ENCODE assay signal across 16 cellular contexts in genomic region chr1:3923378-3924185, GRCh38.
"Had no signal": no experiment of that assay in that cellular context is flagged by ENCODE, and none has a peak within 500 bp of the region (broad histone marks: within the 10 kb centered on the region; RNA-seq: fewer than 3 reads in every experiment).

No MANE protein-coding gene starts in this region.

- H3K27ac ChIP-seq: coronary artery, esophagus muscularis mucosa, thyroid gland had no signal

- DNase-seq: activated CD4-positive, alpha-beta memory T cell treated with anti-CD3 and anti-CD28 coated beads for 36 hours; activated CD4-positive, alpha-beta T cell treated with anti-CD3 and anti-CD28 coated beads for 48 hours; activated CD4-positive, CD25-positive, alpha-beta regulatory T cell; activated gamma-delta T cell treated with Interleukin-2 at 50 U/mL for 16 hours; activated T-cell treated with anti-CD3 and anti-CD28 coated beads, Interleukin-2, amount 50 U/mL, for 72 hours; glutamatergic neuron; hippocampal formation; mesendoderm; mucosa of descending colon; stimulated activated CD4-positive, alpha-beta T cell treated with anti-CD3 and anti-CD28 coated beads, Interleukin-1b, Interleukin-23, amount 100 ng/mL, for 48 hours; substantia nigra; SW 1271; thyroid gland had no signal

- H3K9me3 ChIP-seq: esophagus muscularis mucosa, mucosa of descending colon, thyroid gland had no signal

- ATAC-seq: mucosa of descending colon, T-helper 17 cell had no signal

- H3K4me1 ChIP-seq: thyroid gland had no signal

- H3K36me3 ChIP-seq: esophagus muscularis mucosa, thyroid gland had no signal

- H3K27me3 ChIP-seq: thyroid gland had no signal

- H3K4me3 ChIP-seq: coronary artery, esophagus muscularis mucosa, mucosa of descending colon, thyroid gland had no signal
